In the genomic region with DNA sequence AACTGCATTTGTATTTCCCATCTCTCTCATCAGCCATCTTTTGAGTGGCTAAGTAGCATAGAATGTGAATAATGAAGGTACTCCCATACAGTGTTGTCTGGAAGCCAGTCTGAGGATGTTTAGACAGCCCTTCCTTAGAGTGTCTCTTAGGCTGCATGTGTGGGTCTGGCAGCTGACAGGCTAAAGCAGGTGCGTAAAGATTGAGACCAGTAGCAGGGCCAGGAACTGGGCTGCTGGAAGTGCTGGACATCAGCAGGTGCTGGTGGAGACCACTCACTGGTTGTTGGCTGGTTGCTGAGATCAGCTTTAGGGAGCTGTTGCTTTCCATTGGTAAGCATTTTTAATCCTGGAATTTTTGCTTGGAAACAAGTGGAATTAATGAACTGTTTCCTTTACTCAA, we compare ENCODE assay signal across 24 cellular contexts.
"Had no signal": no experiment of that assay in that cellular context is flagged by ENCODE, and none has a peak within 500 bp of the region (broad histone marks: within the 10 kb centered on the region; RNA-seq: fewer than 3 reads in every experiment).

No MANE protein-coding gene starts in this region.

- H3K9me3 ChIP-seq: colonic mucosa, gastrocnemius medialis, heart left ventricle, left lung, mucosa of descending colon, neutrophil, pancreas, right lobe of liver, stomach, thyroid gland, vagina had no signal

- H3K4me3 ChIP-seq: colonic mucosa, gastrocnemius medialis, heart left ventricle, hepatocyte, left lung, mucosa of descending colon, pancreas, right lobe of liver, stomach, thyroid gland, vagina had no signal

- H3K27ac ChIP-seq: colonic mucosa, epithelial cell of prostate, gastrocnemius medialis, heart left ventricle, hepatocyte, left lung, neutrophil, pancreas, right lobe of liver, stomach, thyroid gland, vagina had no signal

- H3K36me3 ChIP-seq: colonic mucosa, gastrocnemius medialis, left lung, neutrophil, pancreas, right lobe of liver, stomach, thyroid gland, vagina had no signal

- H3K27me3 ChIP-seq: colonic mucosa, gastrocnemius medialis, heart left ventricle, hepatocyte, left lung, neutrophil, pancreas, right lobe of liver, stomach, thyroid gland, vagina had no signal

- DNase-seq: colonic mucosa; effector CD8-positive, alpha-beta T cell; endodermal cell; foreskin fibroblast; gastrocnemius medialis; heart left ventricle; left cardiac atrium; left lung; mesenchymal stem cell; mucosa of descending colon; naive thymus-derived CD8-positive, alpha-beta T cell; nephron progenitor cell; pancreas; right lobe of liver; stimulated activated CD4-positive, alpha-beta T cell treated with anti-CD3 and anti-CD28 coated beads, Interleukin-2, amount 100 ng/mL, for 24 hours; stimulated activated CD4-positive, alpha-beta T cell treated with anti-CD3 and anti-CD28 coated beads, Interleukin-4, amount 100 ng/mL, for 24 hours; stimulated activated naive CD4-positive, alpha-beta T cell treated with Interleukin-2 at 50 U/mL for 16 hours; stomach; thyroid gland; trophoblast cell had no signal

- H3K4me1 ChIP-seq: colonic mucosa, heart left ventricle, pancreas, right lobe of liver, stomach, thyroid gland, vagina had no signal
